Comparison of ENCODE assay signal across 11 cellular contexts in the genomic region with DNA sequence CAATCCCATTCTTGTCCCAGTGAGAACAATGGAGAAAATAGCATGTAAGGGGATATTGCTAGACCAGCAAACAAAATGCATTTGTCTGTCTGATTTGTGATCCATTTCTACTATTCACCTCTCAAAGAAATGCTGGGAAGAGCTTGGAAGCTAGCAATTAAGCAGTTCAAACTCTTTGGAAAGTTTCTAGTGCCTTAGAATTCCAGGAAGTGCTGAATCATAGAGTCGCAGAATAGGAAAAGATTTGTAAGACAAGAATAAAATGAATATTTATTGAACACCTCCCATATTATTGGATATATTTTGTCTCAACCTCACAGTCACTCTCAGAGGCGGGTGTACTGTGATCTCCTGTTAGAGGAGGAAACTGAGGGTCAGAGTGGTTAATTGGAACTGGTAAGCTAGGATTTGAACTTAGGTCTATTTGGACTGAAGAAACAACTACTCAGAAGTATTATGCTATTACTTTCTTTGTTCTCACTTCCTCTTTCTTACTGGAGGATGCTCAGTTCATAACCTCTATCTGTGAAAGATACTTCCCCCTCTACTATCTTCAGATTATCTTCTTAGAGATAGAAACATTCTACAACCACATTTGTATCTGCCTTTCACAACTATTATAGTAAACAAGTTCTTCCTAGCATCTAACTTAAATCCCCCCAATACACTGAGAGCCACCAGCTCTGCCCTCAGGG.
DNase-seq lines count a peak whose midpoint lies in the region; ATAC-seq and TF ChIP-seq lines count a peak whose summit lies in the region.
"Had no signal": no experiment of that assay in that cellular context is flagged by ENCODE, and none has a peak within 500 bp of the region (broad histone marks: within the 10 kb centered on the region; RNA-seq: fewer than 3 reads in every experiment).

No MANE protein-coding gene starts in this region.

- H3K27ac ChIP-seq in right atrium auricular region (peak overlapping the region; percentile 12 to 76), SJCRH30 (no peak overlapping the region)
- H3K27ac ChIP-seq: lower lobe of right lung had no signal

- H3K27me3 ChIP-seq in right atrium auricular region (no peaks in the 10 kb centered on the region), SJCRH30 (no peaks in the 10 kb centered on the region)

- H3K4me1 ChIP-seq in right atrium auricular region, result peaks cover 0 to 7% of the 10 kb centered on the region in 2 donors
- H3K4me1 ChIP-seq in SJCRH30, result no peaks in the 10 kb centered on the region

- POLR2A ChIA-PET in T-cell (lab: Charles Lee), result no interaction called here

- peaks cover 62% of the 10 kb centered on the region for H3K27me3 Mint-ChIP-seq in T-helper 17 cell
- peaks cover 9 to 14% of the 10 kb centered on the region in 2 donors for H3K27me3 Mint-ChIP-seq in T-cell

- CTCF ChIA-PET in T-cell (lab: Charles Lee), result interaction anchor here (0.5 to 3.0 kb wide), 5 partner anchors 543 to 1607 kb away, joined by 3 to 26 read pairs (median 4); no protein-coding TSS in a partner anchor

- H3K4me1 Mint-ChIP-seq in T-helper 17 cell, result no peaks in the 10 kb centered on the region
- peaks cover 0 to 3% (median 0%) of the 10 kb centered on the region in 3 donors for H3K4me1 Mint-ChIP-seq in T-cell

- H3K4me3 ChIP-seq in right atrium auricular region (no peak overlapping the region), SJCRH30 (no peak overlapping the region), foreskin fibroblast (ENCODE audit: low read depth in 1 of 2, low read length in 2 of 2) (no peak overlapping the region)
- H3K4me3 ChIP-seq: lower lobe of right lung had no signal

- no peak for ATAC-seq in left ventricle myocardium superior
- ATAC-seq in HG03066 (IDR thresholded peaks at IDR 0.05; ENCODE audit: low read depth, unreplicated experiment), result peak; percentile 93
- peak; percentile 28 for ATAC-seq in T-helper 17 cell
- no peak for ATAC-seq in T-cell (replicated peaks in 1 of 4)

- H3K27ac Mint-ChIP-seq in T-helper 17 cell, result no peak overlapping the region
- no peak overlapping the region for H3K27ac Mint-ChIP-seq in T-cell

- intact Hi-C loops in left ventricle myocardium superior (cut with micrococcal nuclease), result no loop called here

- H3K36me3 ChIP-seq in right atrium auricular region (no peaks in the 10 kb centered on the region), SJCRH30 (no peaks in the 10 kb centered on the region)
- H3K36me3 ChIP-seq: lower lobe of right lung had no signal

- no peaks in the 10 kb centered on the region for H3K9me3 Mint-ChIP-seq in T-cell

- H3K9me3 ChIP-seq in right atrium auricular region (no peaks in the 10 kb centered on the region), T-helper 17 cell (ENCODE audit: control insufficient read depth, low read length, poor library complexity, severe bottlenecking) (no peaks in the 10 kb centered on the region), SJCRH30 (replicated peaks) (no peaks in the 10 kb centered on the region)
- H3K9me3 ChIP-seq: lower lobe of right lung had no signal

- no peak for TF ChIP-seq CTCF in right atrium auricular region (IDR thresholded peaks at IDR 0.05)
- TF ChIP-seq CTCF in foreskin fibroblast (IDR thresholded peaks at IDR 0.05; ENCODE audit: low read depth, low read length), result no peak

- peaks cover 2% of the 10 kb centered on the region for H3K36me3 Mint-ChIP-seq in T-helper 17 cell (ENCODE audit: low read depth)
- H3K36me3 Mint-ChIP-seq in T-cell, result no peaks in the 10 kb centered on the region

- H3K4me3 Mint-ChIP-seq in T-helper 17 cell (no peak overlapping the region), T-cell (no peak overlapping the region)

- DNase-seq in right atrium auricular region (ENCODE audit: low spot score) (no peak), left ventricle myocardium superior (no peak), T-helper 17 cell (no peak), SJCRH30 (no peak), foreskin fibroblast (no peak), T-cell (no peak), GDM1 (lab: John Stamatoyannopoulos, UW) (no peak)
- DNase-seq: cortex of kidney; lower lobe of right lung; stimulated activated CD4-positive, alpha-beta T cell treated with anti-CD3 and anti-CD28 coated beads, Interleukin-2, amount 100 ng/mL, for 24 hours had no signal

Comparison
In these comparisons a context has a peak if more than half of its experiments do, and no peak if none do; other contexts are left out.
1. ATAC-seq: peak in HG03066 (single experiment) and T-helper 17 cell (single experiment); none in left ventricle myocardium superior (single experiment) and T-cell (0 of 4).